ENCODE assay signal across 19 cellular contexts in the genomic region with DNA sequence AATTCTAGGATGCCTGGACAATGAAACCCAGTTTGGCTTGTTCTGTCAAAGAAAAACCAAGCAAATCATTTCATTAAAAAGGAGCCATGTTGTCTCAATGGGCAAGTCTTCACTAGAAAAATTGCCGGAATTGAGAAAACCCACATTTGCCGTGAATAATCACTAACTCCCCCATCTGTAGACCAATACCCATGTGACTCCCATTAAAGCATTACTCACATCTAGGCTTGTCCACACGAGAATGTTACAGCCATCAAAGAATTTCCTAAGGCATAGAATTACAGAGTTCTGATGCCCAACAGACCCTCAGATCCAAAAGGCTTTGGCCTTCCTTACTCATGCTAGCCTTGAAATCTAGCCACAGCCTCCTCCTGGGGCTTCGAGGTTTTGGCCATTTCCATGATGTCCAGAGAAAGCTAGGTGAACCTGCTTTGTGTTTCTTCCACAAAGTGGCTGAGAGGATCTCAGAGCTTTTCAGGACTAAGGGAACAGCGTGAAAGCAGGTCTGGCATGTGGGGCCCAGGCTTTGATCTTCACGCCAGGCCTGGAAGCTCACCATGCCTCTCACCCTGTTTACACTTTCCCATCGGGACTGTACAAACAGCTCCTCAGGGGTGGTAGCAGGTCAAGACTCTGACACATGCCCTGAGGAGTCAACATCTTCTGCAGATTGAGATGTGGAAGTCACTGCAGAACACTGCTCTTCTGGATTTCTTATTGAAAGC. TPM values are rescaled to one million over a fixed set of nuclear protein-coding genes. Genes with fewer than 3 reads are reported as not detected.
DNase-seq lines count a peak whose midpoint lies in the region; ATAC-seq, FAIRE-seq and TF ChIP-seq lines count a peak whose summit lies in the region.
"Had no signal": no experiment of that assay in that cellular context is flagged by ENCODE, and none has a peak within 500 bp of the region (broad histone marks: within the 10 kb centered on the region; RNA-seq: fewer than 3 reads in every experiment).

No MANE protein-coding gene starts in this region.

- POLR2A ChIA-PET in K562 (lab: Yijun Ruan, JAX) = interaction anchor here (0.6 kb wide), 1 partner anchor 252 kb away, joined by 3 read pairs; a partner anchor contains a TSS

- H3K9ac ChIP-seq in GM23248 = peak overlapping the region; percentile 56
- H3K9ac ChIP-seq in K562 (ENCODE audit: insufficient read depth in 1 of 2, low read depth in 2 of 2, low read length in 2 of 2) = 0 out of 4 replicates have a peak overlapping the region, but pooled peaks of 1 of the 2 experiments have one; percentile 15

- ATAC-seq in K562 (no peak), HG03439 (IDR thresholded peaks at IDR 0.05; ENCODE audit: unreplicated experiment) (no peak), GM19397 (IDR thresholded peaks at IDR 0.05; ENCODE audit: unreplicated experiment) (no peak)

- H3K4me1 ChIP-seq in GM23248 (ENCODE audit: insufficient read depth) (peaks cover 22% of the 10 kb centered on the region), K562 (replicated peaks in 1 of 2; ENCODE audit: control insufficient read depth in 2 of 2, insufficient read depth in 2 of 2, low read length in 2 of 2) (peaks cover 8 to 28% of the 10 kb centered on the region in 2 experiments; a peak in 4 of 5 replicates), hepatocyte (ENCODE audit: insufficient read depth) (peaks cover 47% of the 10 kb centered on the region)

- intact Hi-C loops in K562 (cut with micrococcal nuclease) = no loop called here

- no TSS peak for BruUV-seq in K562 (replicated peaks; lab: Mats Ljungman, UMichigan)

- H3K36me3 ChIP-seq in GM23248 (ENCODE audit: low read depth) (no peaks in the 10 kb centered on the region), K562 (ENCODE audit: control insufficient read depth, insufficient read depth, low read length) (no peaks in the 10 kb centered on the region; the same call in 2 of the 3 replicates), hepatocyte (replicated peaks; ENCODE audit: insufficient read depth, low read depth) (no peaks in the 10 kb centered on the region)

- peaks cover 43% of the 10 kb centered on the region for H3F3A ChIP-seq in GM23248 (ENCODE audit: insufficient read depth)

- no peak for TF ChIP-seq CTCF in K562 (IDR thresholded peaks at IDR 0.05 in 2 of 3, conservative IDR thresholded peaks at IDR 0.05 in 1 of 3; ENCODE audit: insufficient read depth in 2 of 3, low read depth in 1 of 3, low read length in 3 of 3)
- no peak for TF ChIP-seq CTCF in hepatocyte (IDR thresholded peaks at IDR 0.05; ENCODE audit: poor library complexity)
- TF ChIP-seq CTCF in GM13977 (IDR thresholded peaks at IDR 0.05; ENCODE audit: extremely low read depth, insufficient read depth, missing control alignments) = no peak

- H3K9me2 ChIP-seq in GM23248 (ENCODE audit: insufficient read depth) = no peaks in the 10 kb centered on the region
- no peaks in the 10 kb centered on the region for H3K9me2 ChIP-seq in hepatocyte (replicated peaks; ENCODE audit: insufficient read depth)

- H3K79me2 ChIP-seq in GM23248 (ENCODE audit: insufficient read depth) = no peaks in the 10 kb centered on the region
- no peaks in the 10 kb centered on the region for H3K79me2 ChIP-seq in K562 (ENCODE audit: control insufficient read depth, insufficient read depth, low read length)
- peaks cover 16% of the 10 kb centered on the region for H3K79me2 ChIP-seq in hepatocyte

- DNase-seq in GM23248 (peak; percentile 89), K562 (ENCODE audit: extremely low read depth in 1 of 4, low spot score in 3 of 4) (no peak), hepatocyte (ENCODE audit: low spot score) (no peak), stromal cell of bone marrow (ENCODE audit: low read depth) (peak; percentile 90), GM13977 (ENCODE audit: low spot score) (no peak)
- no peak for DNase-seq in stimulated activated naive CD4-positive, alpha-beta T cell treated with Interleukin-2 at 50 U/mL for 16 hours (lab: John Stamatoyannopoulos, UW)
- DNase-seq: activated CD8-positive, alpha-beta memory T cell treated with anti-CD3 and anti-CD28 coated beads, Interleukin-2, amount 50 U/mL, for 48 hours; C1 segment of cervical spinal cord; IMR-90; NCI-H1417; NCI-H446; OCI-M1; SW 1271 had no signal

- WGBS in GM23248 (ENCODE audit: low coverage in 1 of 2, low lambda C conversion rate in 2 of 2, missing lambda C conversion rate in 2 of 2), 2 experiments = 30 to 34% methylated on average over 7 of the region's 7 CpGs
- 62% methylated on average over 7 of the region's 7 CpGs for WGBS in K562 (ENCODE audit: insufficient coverage, low coverage, missing lambda C conversion rate)
- WGBS in hepatocyte (ENCODE audit: low lambda C conversion rate, missing lambda C conversion rate) = 42% methylated on average over 7 of the region's 7 CpGs

- no peak for TF ChIP-seq POLR2A in K562 (conservative IDR thresholded peaks at IDR 0.05)

- no peak for TF ChIP-seq EP300 in K562 (IDR thresholded peaks at IDR 0.05; ENCODE audit: low read length)

- FAIRE-seq in K562 (lab: Jason Lieb, UNC) = no peak
- FAIRE-seq: colon, GM19239 had no signal

- peak overlapping the region; percentile 89 for H2AFZ ChIP-seq in GM23248
- H2AFZ ChIP-seq in K562 (ENCODE audit: low read depth, low read length) = peak overlapping the region; percentile 35
- no peak overlapping the region for H2AFZ ChIP-seq in hepatocyte

- H4K20me1 ChIP-seq in GM23248 (ENCODE audit: insufficient read depth) = no peaks in the 10 kb centered on the region
- no peaks in the 10 kb centered on the region for H4K20me1 ChIP-seq in K562 (replicated peaks; ENCODE audit: control insufficient read depth, insufficient read depth, low read length)
- H4K20me1 ChIP-seq in hepatocyte (ENCODE audit: insufficient read depth, poor library complexity, severe bottlenecking) = no peaks in the 10 kb centered on the region

- peak overlapping the region; percentile 68 for H3K4me2 ChIP-seq in GM23248 (ENCODE audit: unreplicated experiment)
- no peak overlapping the region for H3K4me2 ChIP-seq in K562 (ENCODE audit: insufficient read depth, low read length)
- peak overlapping the region; percentile 41 for H3K4me2 ChIP-seq in hepatocyte

- H3K4me3 ChIP-seq in GM23248 (peak overlapping the region; percentile 34; the same call in 1 of the 2 replicates), K562 (no peak overlapping the region), hepatocyte (no peak overlapping the region)

- no peak for TF ChIP-seq RAD21 in K562 (CRISPR knock-in tag; conservative IDR thresholded peaks at IDR 0.05 in 1 of 2, IDR thresholded peaks at IDR 0.05 in 1 of 2)

- CTCF ChIA-PET in K562 (lab: Yijun Ruan, JAX; ENCODE audit: low intra/inter-chr PET ratio) = no interaction called here

- no peaks in the 10 kb centered on the region for H3K9me3 ChIP-seq in GM23248 (ENCODE audit: low read depth)
- H3K9me3 ChIP-seq in K562 (replicated peaks; ENCODE audit: control insufficient read depth, insufficient read depth, low read depth, low read length) = no peaks in the 10 kb centered on the region
- no peaks in the 10 kb centered on the region for H3K9me3 ChIP-seq in hepatocyte (ENCODE audit: low read depth)

- no peaks in the 10 kb centered on the region for H3K27me3 ChIP-seq in GM23248 (replicated peaks; ENCODE audit: insufficient read depth)
- H3K27me3 ChIP-seq in K562 (ENCODE audit: control insufficient read depth in 2 of 2, insufficient read depth in 2 of 2, low read length in 2 of 2) = no peaks in the 10 kb centered on the region
- H3K27me3 ChIP-seq in hepatocyte = no peaks in the 10 kb centered on the region

- peak overlapping the region; percentile 86 for H3K27ac ChIP-seq in GM23248
- H3K27ac ChIP-seq in K562 (ENCODE audit: extremely low read depth, low read depth, low read length) = no peak overlapping the region
- peak overlapping the region; percentile 59 for H3K27ac ChIP-seq in hepatocyte

- no peaks in the 10 kb centered on the region for H3K9me1 ChIP-seq in K562 (ENCODE audit: control insufficient read depth, insufficient read depth, low read length)

- in situ Hi-C loops in GM23248 (cut with MboI) (no loop called here), K562 (cut with MboI) (no loop called here), GM13977 (cut with MboI; ENCODE audit: low pct_unique_long_range_greater_than_20kb, low sequenced_read_pairs, unreplicated experiment) (no loop called here)

RNA-seq across cellular contexts. Expression of a gene that starts 12.0 kb away (rescaled TPM):
- total RNA-seq in GM23248 (2014; rRNA removed; shearing (Covaris generic)) = 2.7 and 6.7 TPM in 2 replicates
- polyA plus RNA-seq in GM23248 (2016; fragmentation: Nextera tagmentation; extraction: Ambion mirVana) (9.8 and 9.9 TPM in 2 replicates), K562 (2011; rRNA removed) (19.3 and 42.6 TPM in 2 replicates), K562 (2014; fragmentation: Illumina TruSeq; extraction: Trizol) (30.1 and 33.0 TPM in 2 replicates), K562 (2014; fragmentation: Nextera tagmentation; extraction: Ambion mirVana) (1 to 10 TPM; 2.0 to 2.3 TPM), K562 (2014; rRNA removed) (10.1 and 10.6 TPM in 2 replicates), hepatocyte (85.0 and 123 TPM in 2 replicates)
- total RNA-seq in K562 (2011; cell fraction: chromatin; rRNA removed; ENCODE audit: low replicate concordance) = 10.1 and 17.6 TPM in 2 replicates
- 12.9 and 14.5 TPM in 2 replicates for total RNA-seq in K562 (2011; cell fraction: nucleolus; rRNA removed)
- 24.6 and 30.7 TPM in 2 replicates for total RNA-seq in K562 (2011; cell fraction: nucleoplasm; rRNA removed)
- total RNA-seq in K562 (2014; rRNA removed) (5.3 and 6.0 TPM in 2 replicates), K562 (2014; rRNA removed; fragmentation: Illumina TruSeq; extraction: Trizol) (3.5 and 4.0 TPM in 2 replicates), K562 (2015; rRNA removed; fragmentation: Illumina TruSeq; extraction: Trizol) (3.4 and 4.5 TPM in 2 replicates), K562 (2021) (19.6 and 21.6 TPM in 2 replicates), hepatocyte (39.5 and 54.6 TPM in 2 replicates)
- polyA plus RNA-seq in K562 (2011; cell fraction: cytosol; rRNA removed) = 26.8 and 32.0 TPM in 2 replicates
- 17.7 and 21.6 TPM in 2 replicates for polyA plus RNA-seq in K562 (2011; cell fraction: nucleus; rRNA removed)
- polyA plus RNA-seq in K562 (2012) = 16.4 and 25.4 TPM in 2 replicates
- 10.9 and 16.5 TPM in 2 replicates for polyA minus RNA-seq in K562 (2011; rRNA and poly(A)+ RNA removed)
- 22.9 and 23.3 TPM in 2 replicates for polyA minus RNA-seq in K562 (2011; cell fraction: cytosol; rRNA and poly(A)+ RNA removed)
- 4.4 and 9.4 TPM in 2 replicates for polyA minus RNA-seq in K562 (2011; cell fraction: nucleus; rRNA and poly(A)+ RNA removed)
- total RNA-seq: IMR-90 had no signal

RNA-seq across cellular contexts. Expression of a gene that starts 52.4 kb away (rescaled TPM):
- not detected in 2 replicates for total RNA-seq in GM23248 (2014; rRNA removed; shearing (Covaris generic))
- not detected in 2 replicates for polyA plus RNA-seq in GM23248 (2016; fragmentation: Nextera tagmentation; extraction: Ambion mirVana)
- total RNA-seq in K562 (2011; cell fraction: chromatin; rRNA removed; ENCODE audit: low replicate concordance) = not detected in 2 replicates
- total RNA-seq in K562 (2011; cell fraction: nucleolus; rRNA removed) = not detected in 2 replicates
- total RNA-seq in K562 (2011; cell fraction: nucleoplasm; rRNA removed) = not detected in 2 replicates
- total RNA-seq in K562 (2014; rRNA removed) = 0.09 TPM in 1 of 2 replicates, not detected in the other
- not detected in 2 replicates for total RNA-seq in K562 (2014; rRNA removed; fragmentation: Illumina TruSeq; extraction: Trizol)
- total RNA-seq in K562 (2015; rRNA removed; fragmentation: Illumina TruSeq; extraction: Trizol) = not detected in 2 replicates
- total RNA-seq in K562 (2021) = 0.13 and 0.16 TPM in 2 replicates
- 0.09 TPM in 1 of 2 replicates, not detected in the other for polyA plus RNA-seq in K562 (2011; rRNA removed)
- 0.09 and 0.12 TPM in 2 replicates for polyA plus RNA-seq in K562 (2011; cell fraction: cytosol; rRNA removed)
- polyA plus RNA-seq in K562 (2011; cell fraction: nucleus; rRNA removed) = not detected in 2 replicates
- polyA plus RNA-seq in K562 (2012) = 0.18 TPM in 1 of 2 replicates, not detected in the other
- polyA plus RNA-seq in K562 (2014; fragmentation: Illumina TruSeq; extraction: Trizol) = not detected in 2 replicates
- not detected for polyA plus RNA-seq in K562 (2014; fragmentation: Nextera tagmentation; extraction: Ambion mirVana)
- 0.12 and 0.15 TPM in 2 replicates for polyA plus RNA-seq in K562 (2014; rRNA removed)
- not detected in 2 replicates for polyA minus RNA-seq in K562 (2011; rRNA and poly(A)+ RNA removed)
- not detected in 2 replicates for polyA minus RNA-seq in K562 (2011; cell fraction: cytosol; rRNA and poly(A)+ RNA removed)
- polyA minus RNA-seq in K562 (2011; cell fraction: nucleus; rRNA and poly(A)+ RNA removed) = not detected in 2 replicates
- total RNA-seq in hepatocyte = not detected in 2 replicates
- polyA plus RNA-seq in hepatocyte = not detected in 2 replicates
- total RNA-seq: fibroblast of lung, IMR-90, mesenteric fat pad had no signal
- polyA plus RNA-seq: fibroblast of lung had no signal

Comparison
In these comparisons a context has a peak if more than half of its experiments do, and no peak if none do; other contexts are left out.
1. DNase-seq: peak in GM23248 (single experiment) and stromal cell of bone marrow (single experiment); none in K562 (0 of 4), hepatocyte (single experiment), stimulated activated naive CD4-positive, alpha-beta T cell treated with Interleukin-2 at 50 U/mL for 16 hours (single experiment) and GM13977 (single experiment).